1 cellular context compared by ENCODE assay signal in the genomic region with DNA sequence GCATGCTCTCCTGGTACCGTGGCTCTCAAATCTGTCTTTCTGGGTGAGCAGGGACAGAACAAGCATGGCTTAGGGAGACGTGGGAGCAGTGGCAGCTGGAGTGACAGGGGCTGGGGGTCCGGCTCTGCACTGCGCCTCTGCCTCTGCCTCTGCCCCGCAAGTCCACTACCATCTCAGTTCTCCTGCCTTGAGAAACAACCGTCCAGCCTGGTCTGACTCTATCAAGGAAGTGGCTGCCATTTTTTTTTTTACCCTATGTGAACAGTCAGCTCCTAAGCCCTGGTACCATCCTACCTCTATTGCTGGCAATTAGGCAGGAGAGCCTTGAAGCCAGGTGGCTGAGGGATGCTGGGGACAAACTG.
TF ChIP-seq lines count a peak whose summit lies in the region.

No MANE protein-coding gene starts in this region.

TF ChIP-seq in WTC11, 78 proteins besides CTCF, POLR2A, EP300 and RAD21 (continued from another document):
- TF ChIP-seq, protein P1, sequence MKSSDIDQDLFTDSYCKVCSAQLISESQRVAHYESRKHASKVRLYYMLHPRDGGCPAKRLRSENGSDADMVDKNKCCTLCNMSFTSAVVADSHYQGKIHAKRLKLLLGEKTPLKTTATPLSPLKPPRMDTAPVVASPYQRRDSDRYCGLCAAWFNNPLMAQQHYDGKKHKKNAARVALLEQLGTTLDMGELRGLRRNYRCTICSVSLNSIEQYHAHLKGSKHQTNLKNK (CRISPR knock-in tag; IDR thresholded peaks at IDR 0.05): no peak
- TF ChIP-seq, protein P2, sequence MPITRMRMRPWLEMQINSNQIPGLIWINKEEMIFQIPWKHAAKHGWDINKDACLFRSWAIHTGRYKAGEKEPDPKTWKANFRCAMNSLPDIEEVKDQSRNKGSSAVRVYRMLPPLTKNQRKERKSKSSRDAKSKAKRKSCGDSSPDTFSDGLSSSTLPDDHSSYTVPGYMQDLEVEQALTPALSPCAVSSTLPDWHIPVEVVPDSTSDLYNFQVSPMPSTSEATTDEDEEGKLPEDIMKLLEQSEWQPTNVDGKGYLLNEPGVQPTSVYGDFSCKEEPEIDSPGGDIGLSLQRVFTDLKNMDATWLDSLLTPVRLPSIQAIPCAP (CRISPR knock-in tag; IDR thresholded peaks at IDR 0.05): no peak
- TF ChIP-seq TCF7 (CRISPR knock-in tag; IDR thresholded peaks at IDR 0.05; ENCODE audit: low read depth) (no peak), NR2C2 (CRISPR knock-in tag; IDR thresholded peaks at IDR 0.05) (no peak), OVOL2 (CRISPR knock-in tag; IDR thresholded peaks at IDR 0.05; ENCODE audit: borderline replicate concordance) (no peak)
- TF ChIP-seq, protein P3, sequence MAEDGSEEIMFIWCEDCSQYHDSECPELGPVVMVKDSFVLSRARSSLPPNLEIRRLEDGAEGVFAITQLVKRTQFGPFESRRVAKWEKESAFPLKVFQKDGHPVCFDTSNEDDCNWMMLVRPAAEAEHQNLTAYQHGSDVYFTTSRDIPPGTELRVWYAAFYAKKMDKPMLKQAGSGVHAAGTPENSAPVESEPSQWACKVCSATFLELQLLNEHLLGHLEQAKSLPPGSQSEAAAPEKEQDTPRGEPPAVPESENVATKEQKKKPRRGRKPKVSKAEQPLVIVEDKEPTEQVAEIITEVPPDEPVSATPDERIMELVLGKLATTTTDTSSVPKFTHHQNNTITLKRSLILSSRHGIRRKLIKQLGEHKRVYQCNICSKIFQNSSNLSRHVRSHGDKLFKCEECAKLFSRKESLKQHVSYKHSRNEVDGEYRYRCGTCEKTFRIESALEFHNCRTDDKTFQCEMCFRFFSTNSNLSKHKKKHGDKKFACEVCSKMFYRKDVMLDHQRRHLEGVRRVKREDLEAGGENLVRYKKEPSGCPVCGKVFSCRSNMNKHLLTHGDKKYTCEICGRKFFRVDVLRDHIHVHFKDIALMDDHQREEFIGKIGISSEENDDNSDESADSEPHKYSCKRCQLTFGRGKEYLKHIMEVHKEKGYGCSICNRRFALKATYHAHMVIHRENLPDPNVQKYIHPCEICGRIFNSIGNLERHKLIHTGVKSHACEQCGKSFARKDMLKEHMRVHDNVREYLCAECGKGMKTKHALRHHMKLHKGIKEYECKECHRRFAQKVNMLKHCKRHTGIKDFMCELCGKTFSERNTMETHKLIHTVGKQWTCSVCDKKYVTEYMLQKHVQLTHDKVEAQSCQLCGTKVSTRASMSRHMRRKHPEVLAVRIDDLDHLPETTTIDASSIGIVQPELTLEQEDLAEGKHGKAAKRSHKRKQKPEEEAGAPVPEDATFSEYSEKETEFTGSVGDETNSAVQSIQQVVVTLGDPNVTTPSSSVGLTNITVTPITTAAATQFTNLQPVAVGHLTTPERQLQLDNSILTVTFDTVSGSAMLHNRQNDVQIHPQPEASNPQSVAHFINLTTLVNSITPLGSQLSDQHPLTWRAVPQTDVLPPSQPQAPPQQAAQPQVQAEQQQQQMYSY (CRISPR knock-in tag; IDR thresholded peaks at IDR 0.05): no peak
TF ChIP-seq in WTC11: peak in this region for 0.
